In genomic region chr6:4599924-4600323, GRCh38 we compare ENCODE assay signal across 14 cellular contexts.
DNase-seq lines count a peak whose midpoint lies in the region; ATAC-seq and TF ChIP-seq lines count a peak whose summit lies in the region.
"Had no signal": no experiment of that assay in that cellular context is flagged by ENCODE, and none has a peak within 500 bp of the region (broad histone marks: within the 10 kb centered on the region; RNA-seq: fewer than 3 reads in every experiment).

No MANE protein-coding gene starts in this region.

- peak; percentile 92 for DNase-seq in EL
- peak; percentile 87 for DNase-seq in NCI-H226
- DNase-seq in choroid plexus epithelial cell (ENCODE audit: low read depth) = peak; percentile 85
- DNase-seq in kidney epithelial cell (ENCODE audit: low read depth) = peak; percentile 38
- no peak for DNase-seq in ascending aorta (ENCODE audit: low spot score in 2 of 2)
- no peak for DNase-seq in NCI-H1417 treated with DMSO at 0.1 percent for 48 hours (lab: John Stamatoyannopoulos, UW)
- no peak for DNase-seq in aorta
- DNase-seq: activated CD8-positive, alpha-beta memory T cell treated with anti-CD3 and anti-CD28 coated beads for 24 hours; activated naive CD4-positive, alpha-beta T cell treated with anti-CD3 and anti-CD28 coated beads, Interleukin-2, amount 50 U/mL, for 16 hours; CD4-positive, CD25-positive, alpha-beta regulatory T cell; NCI-H2227 treated with DMSO at 0.1 percent for 48 hours; OCI-M1; T1000 had no signal

- ATAC-seq in HG02852 (IDR thresholded peaks at IDR 0.05; ENCODE audit: unreplicated experiment) (no peak), aorta (ENCODE audit: low FRiP score) (no peak)

- H3K9me3 ChIP-seq in ascending aorta (no peaks in the 10 kb centered on the region), aorta (ENCODE audit: control insufficient read depth, low read length) (no peaks in the 10 kb centered on the region)

- H3K36me3 ChIP-seq in kidney epithelial cell (ENCODE audit: control insufficient read depth, insufficient read depth, low read length) (no peaks in the 10 kb centered on the region), ascending aorta (no peaks in the 10 kb centered on the region), aorta (ENCODE audit: control insufficient read depth in 1 of 2, insufficient read depth in 2 of 2, low read length in 1 of 2) (no peaks in the 10 kb centered on the region)

- intact Hi-C loops in ascending aorta (cut with DNase I) = loop anchor here (10.0 kb wide), 1 partner anchor 285 kb away; no protein-coding TSS in a partner anchor
- intact Hi-C loops in aorta (cut with DNase I) = no loop called here

- H3K27me3 ChIP-seq in kidney epithelial cell (ENCODE audit: control insufficient read depth, insufficient read depth, low read length) (no peaks in the 10 kb centered on the region), ascending aorta (no peaks in the 10 kb centered on the region), aorta (ENCODE audit: control insufficient read depth in 1 of 2, insufficient read depth in 2 of 2, low read length in 1 of 2) (no peaks in the 10 kb centered on the region)

- H3K27ac ChIP-seq in ascending aorta (no peak overlapping the region), aorta (ENCODE audit: low read depth in 1 of 2, low read length in 2 of 2) (no peak overlapping the region)

- TF ChIP-seq CTCF in choroid plexus epithelial cell (conservative IDR thresholded peaks at IDR 0.05; ENCODE audit: low read depth, low read length) (no peak), kidney epithelial cell (IDR thresholded peaks at IDR 0.05; ENCODE audit: insufficient read depth, low read length, poor library complexity, severe bottlenecking) (no peak), ascending aorta (IDR thresholded peaks at IDR 0.05) (no peak)

- 97 to 98% methylated on average over 2 of the region's 2 CpGs for whole genome bisulfite sequencing in aorta, 2 donors

- H3K4me1 ChIP-seq in ascending aorta (no peaks in the 10 kb centered on the region), aorta (ENCODE audit: control insufficient read depth in 1 of 2, insufficient read depth in 2 of 2, low read length in 2 of 2) (no peaks in the 10 kb centered on the region)

- no peak overlapping the region for H3K4me3 ChIP-seq in choroid plexus epithelial cell (ENCODE audit: low read depth, low read length)
- H3K4me3 ChIP-seq in kidney epithelial cell (ENCODE audit: low read depth, low read length) = no peak overlapping the region
- H3K4me3 ChIP-seq in ascending aorta = no peak overlapping the region
- no peak overlapping the region for H3K4me3 ChIP-seq in aorta (ENCODE audit: low read length in 2 of 2)

Comparison
In these comparisons a context has a peak if more than half of its experiments do, and no peak if none do; other contexts are left out.
1. DNase-seq: peak in EL (single experiment), NCI-H226 (single experiment), choroid plexus epithelial cell (single experiment) and kidney epithelial cell (single experiment); none in ascending aorta (0 of 2), NCI-H1417 treated with DMSO at 0.1 percent for 48 hours (single experiment) and aorta (0 of 2).